2 cellular contexts compared by ENCODE assay signal in genomic region chr1:98467584-98467983, GRCh38.
TF ChIP-seq lines count a peak whose summit lies in the region.

No MANE protein-coding gene starts in this region.

TF ChIP-seq in HCT116, 20 proteins besides CTCF, POLR2A, EP300 and RAD21:
- TF ChIP-seq TCF7L2 (IDR thresholded peaks at IDR 0.05; ENCODE audit: borderline replicate concordance, extremely low read depth, insufficient read depth, insufficient read length) (no peak), CEBPB (IDR thresholded peaks at IDR 0.05; ENCODE audit: low read depth) (no peak), POLR2AphosphoS5 (IDR thresholded peaks at IDR 0.05; ENCODE audit: low read depth, low read length) (no peak), ATF3 (IDR thresholded peaks at IDR 0.05) (no peak), ZNF274 (IDR thresholded peaks at IDR 0.05; ENCODE audit: low read depth, low read length) (no peak), SRF (IDR thresholded peaks at IDR 0.05; ENCODE audit: low read depth) (no peak), SIN3A (IDR thresholded peaks at IDR 0.05; ENCODE audit: low read depth) (no peak), EZH2 (IDR thresholded peaks at IDR 0.05) (no peak), EGR1 (IDR thresholded peaks at IDR 0.05; ENCODE audit: low read depth) (no peak), SP1 (IDR thresholded peaks at IDR 0.05; ENCODE audit: low read depth) (no peak), YY1 (IDR thresholded peaks at IDR 0.05; ENCODE audit: extremely low read depth, insufficient replicate concordance, low read depth, low read length) (no peak), FOSL1 (IDR thresholded peaks at IDR 0.05; ENCODE audit: low read depth) (no peak), MAX (IDR thresholded peaks at IDR 0.05) (no peak), REST (IDR thresholded peaks at IDR 0.05; ENCODE audit: low read depth) (no peak), ELF1 (IDR thresholded peaks at IDR 0.05; ENCODE audit: borderline replicate concordance, low read depth) (no peak), CBX3 (IDR thresholded peaks at IDR 0.05; ENCODE audit: low read depth) (no peak), ZFX (IDR thresholded peaks at IDR 0.05) (no peak), ZBTB33 (IDR thresholded peaks at IDR 0.05; ENCODE audit: extremely low read depth, insufficient replicate concordance, low read length) (no peak), EZH2phosphoT487 (IDR thresholded peaks at IDR 0.05; ENCODE audit: borderline replicate concordance) (no peak), JUND (IDR thresholded peaks at IDR 0.05) (no peak)

TF ChIP-seq in SK-N-SH, 30 proteins besides CTCF, POLR2A, EP300 and RAD21:
- TF ChIP-seq RCOR1 (IDR thresholded peaks at IDR 0.05; ENCODE audit: low read length) = peak; percentile 70
- TF ChIP-seq CHD2 (IDR thresholded peaks at IDR 0.05; ENCODE audit: low read length, partially characterized antibody) = peak; percentile 19
- no peak for TF ChIP-seq EZH2phosphoT487 (IDR thresholded peaks at IDR 0.05; ENCODE audit: borderline replicate concordance, low read depth)
- no peak for TF ChIP-seq GABPA (IDR thresholded peaks at IDR 0.05; ENCODE audit: low read depth)
- peak; percentile 23; the same call in 1 of the 2 replicates for TF ChIP-seq SMC3 (IDR thresholded peaks at IDR 0.05; ENCODE audit: low read depth, low read length)
- TF ChIP-seq TCF12 (IDR thresholded peaks at IDR 0.05) = no peak
- TF ChIP-seq GATA2 (CRISPR knock-in tag; IDR thresholded peaks at IDR 0.05) = peak; percentile 78
